8 cellular contexts compared by ENCODE assay signal in the genomic region with DNA sequence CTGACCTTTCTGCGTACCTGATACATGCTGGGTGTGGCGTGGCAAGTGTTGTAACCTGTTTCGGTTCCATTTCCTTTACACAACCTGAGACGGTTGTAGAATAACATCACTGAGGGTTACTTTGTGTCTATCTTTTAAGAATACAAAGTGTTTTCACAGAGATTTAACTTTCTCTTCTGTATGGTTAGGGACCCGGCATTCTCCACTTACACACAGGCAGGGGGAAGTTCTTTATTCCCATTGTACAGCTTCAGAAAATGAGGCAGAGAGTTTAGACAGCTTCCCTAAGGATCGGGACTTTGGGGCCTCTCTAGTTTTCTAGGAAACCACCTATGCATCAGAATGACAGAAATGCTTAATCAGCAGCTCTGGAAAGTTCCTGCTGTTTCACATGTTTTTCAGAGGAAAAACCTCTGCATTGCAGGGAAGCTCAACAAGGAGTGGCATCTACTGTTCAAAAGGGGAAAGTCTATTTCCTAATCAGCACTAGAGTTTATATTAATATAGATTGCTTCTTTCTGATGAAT. TPM values are rescaled to one million over a fixed set of nuclear protein-coding genes. Genes with fewer than 3 reads are reported as not detected.
A peak's percentile ranks its signal among the peaks of the same experiment; 100 is the strongest.
DNase-seq lines count a peak whose midpoint lies in the region; ATAC-seq and TF ChIP-seq lines count a peak whose summit lies in the region.

No MANE protein-coding gene starts in this region.

- H3K9me3 ChIP-seq in iPS-20b (ENCODE audit: insufficient read depth, low read depth, low read length): no peaks in the 10 kb centered on the region

- peaks cover 31% of the 10 kb centered on the region for H3K4me1 Mint-ChIP-seq in activated T-helper 1 cell treated with anti-CD3 and anti-CD28 coated beads, Interleukin-12 subunit alpha, Interleukin-12 subunit beta, Interleukin-2, Interleukin-4 antibody, amounts not matched to agents 30 ng/mL and 10 ng/mL and 1 ng/mL, durations not matched to agents 14 hours and 24 hours and 36 hours (ENCODE audit: low read depth)
- H3K4me1 Mint-ChIP-seq in stimulated activated memory B cell treated with anti-CD40 and anti-IgM and Interleukin-4, amounts not matched to agents 10 μg/mL and 1 μg/mL and 100 μg/mL, for 72 hours: peaks cover 47% of the 10 kb centered on the region

- no peak overlapping the region for H3K27ac ChIP-seq in iPS-20b (ENCODE audit: low read length)

- CTCF ChIA-PET in BJ (lab: Yijun Ruan, JAX): interaction anchor here (1.0 to 2.1 kb wide), 4 partner anchors 9 to 89 kb away, joined by 3 to 7 read pairs (median 4); no protein-coding TSS in a partner anchor

- H3K4me3 ChIP-seq in BJ (ENCODE audit: low read depth, low read length) (peak overlapping the region; percentile 50), iPS-20b (ENCODE audit: low read length) (peak overlapping the region; percentile 84)

- intact Hi-C loops in activated T-helper 1 cell treated with anti-CD3 and anti-CD28 coated beads, Interleukin-12 subunit alpha, Interleukin-12 subunit beta, Interleukin-2, Interleukin-4 antibody, amounts not matched to agents 30 ng/mL and 10 ng/mL and 1 ng/mL, durations not matched to agents 14 hours and 24 hours and 36 hours (cut with micrococcal nuclease): loop anchor here (1.0 to 5.0 kb wide), 3 partner anchors 41 to 234 kb away; a partner anchor contains a TSS
- intact Hi-C loops in head of caudate nucleus (cut with DNase I): no loop called here

- peak overlapping the region; percentile 89; the same call in 1 of the 2 replicates for H3K9ac ChIP-seq in iPS-20b (ENCODE audit: low read depth, low read length)

- H3K27me3 ChIP-seq in BJ (ENCODE audit: control insufficient read depth, insufficient read depth, low read length) (no peaks in the 10 kb centered on the region), iPS-20b (ENCODE audit: insufficient read depth, low read length) (peaks cover 16% of the 10 kb centered on the region)

- POLR2A ChIA-PET in BJ (lab: Charles Lee): no interaction called here

- no peaks in the 10 kb centered on the region for H3K36me3 ChIP-seq in BJ (ENCODE audit: control insufficient read depth, insufficient read depth, low read length)
- no peaks in the 10 kb centered on the region for H3K36me3 ChIP-seq in iPS-20b (ENCODE audit: insufficient read depth, low read depth, low read length)

- no peaks in the 10 kb centered on the region for H3K9me3 Mint-ChIP-seq in activated T-helper 1 cell treated with anti-CD3 and anti-CD28 coated beads, Interleukin-12 subunit alpha, Interleukin-12 subunit beta, Interleukin-2, Interleukin-4 antibody, amounts not matched to agents 30 ng/mL and 10 ng/mL and 1 ng/mL, durations not matched to agents 14 hours and 24 hours and 36 hours
- H3K9me3 Mint-ChIP-seq in stimulated activated memory B cell treated with anti-CD40 and anti-IgM and Interleukin-4, amounts not matched to agents 10 μg/mL and 1 μg/mL and 100 μg/mL, for 72 hours: no peaks in the 10 kb centered on the region

- peak overlapping the region; percentile 91 for H3K4me3 Mint-ChIP-seq in activated T-helper 1 cell treated with anti-CD3 and anti-CD28 coated beads, Interleukin-12 subunit alpha, Interleukin-12 subunit beta, Interleukin-2, Interleukin-4 antibody, amounts not matched to agents 30 ng/mL and 10 ng/mL and 1 ng/mL, durations not matched to agents 14 hours and 24 hours and 36 hours
- H3K4me3 Mint-ChIP-seq in stimulated activated memory B cell treated with anti-CD40 and anti-IgM and Interleukin-4, amounts not matched to agents 10 μg/mL and 1 μg/mL and 100 μg/mL, for 72 hours: peak overlapping the region; percentile 94

- H3K36me3 Mint-ChIP-seq in activated T-helper 1 cell treated with anti-CD3 and anti-CD28 coated beads, Interleukin-12 subunit alpha, Interleukin-12 subunit beta, Interleukin-2, Interleukin-4 antibody, amounts not matched to agents 30 ng/mL and 10 ng/mL and 1 ng/mL, durations not matched to agents 14 hours and 24 hours and 36 hours (ENCODE audit: low read depth): peaks cover 11% of the 10 kb centered on the region
- H3K36me3 Mint-ChIP-seq in stimulated activated memory B cell treated with anti-CD40 and anti-IgM and Interleukin-4, amounts not matched to agents 10 μg/mL and 1 μg/mL and 100 μg/mL, for 72 hours: peaks cover 1% of the 10 kb centered on the region

- peaks cover 14% of the 10 kb centered on the region for H3K4me1 ChIP-seq in iPS-20b (ENCODE audit: insufficient read depth, low read length)

- no peak for TF ChIP-seq CTCF in BJ (IDR thresholded peaks at IDR 0.05; ENCODE audit: insufficient read depth, low read depth, low read length)

- ATAC-seq in GM19035 (IDR thresholded peaks at IDR 0.05; ENCODE audit: unreplicated experiment) (peak; percentile 81), HG03139 (IDR thresholded peaks at IDR 0.05; ENCODE audit: unreplicated experiment) (peak; percentile 79)
- ATAC-seq in stimulated activated memory B cell treated with anti-CD40 and anti-IgM and Interleukin-4, amounts not matched to agents 10 μg/mL and 1 μg/mL and 100 μg/mL, for 72 hours: peak; percentile 87

- H3K27ac Mint-ChIP-seq in activated T-helper 1 cell treated with anti-CD3 and anti-CD28 coated beads, Interleukin-12 subunit alpha, Interleukin-12 subunit beta, Interleukin-2, Interleukin-4 antibody, amounts not matched to agents 30 ng/mL and 10 ng/mL and 1 ng/mL, durations not matched to agents 14 hours and 24 hours and 36 hours: peak overlapping the region; percentile 92
- peak overlapping the region; percentile 95 for H3K27ac Mint-ChIP-seq in stimulated activated memory B cell treated with anti-CD40 and anti-IgM and Interleukin-4, amounts not matched to agents 10 μg/mL and 1 μg/mL and 100 μg/mL, for 72 hours

- no peaks in the 10 kb centered on the region for H3K27me3 Mint-ChIP-seq in activated T-helper 1 cell treated with anti-CD3 and anti-CD28 coated beads, Interleukin-12 subunit alpha, Interleukin-12 subunit beta, Interleukin-2, Interleukin-4 antibody, amounts not matched to agents 30 ng/mL and 10 ng/mL and 1 ng/mL, durations not matched to agents 14 hours and 24 hours and 36 hours (ENCODE audit: insufficient read depth)
- H3K27me3 Mint-ChIP-seq in stimulated activated memory B cell treated with anti-CD40 and anti-IgM and Interleukin-4, amounts not matched to agents 10 μg/mL and 1 μg/mL and 100 μg/mL, for 72 hours: no peaks in the 10 kb centered on the region

- DNase-seq in BJ (ENCODE audit: low read depth) (no peak), head of caudate nucleus (no peak), amniotic stem cell (lab: John Stamatoyannopoulos, UW) (no peak)
- DNase-seq in activated T-helper 1 cell treated with anti-CD3 and anti-CD28 coated beads, Interleukin-12 subunit alpha, Interleukin-12 subunit beta, Interleukin-2, Interleukin-4 antibody, amounts not matched to agents 30 ng/mL and 10 ng/mL and 1 ng/mL, durations not matched to agents 14 hours and 24 hours and 36 hours (ENCODE audit: low spot score): no peak

RNA-seq across cellular contexts. Expression of a gene that starts 41.3 kb away (rescaled TPM):
- polyA plus RNA-seq in BJ (2011; rRNA removed): 112 and 157 TPM in 2 replicates
- 66.3 and 74.2 TPM in 2 replicates for polyA minus RNA-seq in BJ (2011; rRNA and poly(A)+ RNA removed)
- 104 and 112 TPM in 2 replicates for total RNA-seq in activated T-helper 1 cell treated with anti-CD3 and anti-CD28 coated beads, Interleukin-12 subunit alpha, Interleukin-12 subunit beta, Interleukin-2, Interleukin-4 antibody, amounts not matched to agents 30 ng/mL and 10 ng/mL and 1 ng/mL, durations not matched to agents 14 hours and 24 hours and 36 hours
